ENCODE assay signal across 8 cellular contexts in genomic region chr7:2018786-2019692, GRCh38.
DNase-seq lines count a peak whose midpoint lies in the region; ATAC-seq lines count a peak whose summit lies in the region.

No MANE protein-coding gene starts in this region.

- no peak overlapping the region for H3K4me3 Mint-ChIP-seq in activated T-cell treated with anti-CD3 and anti-CD28 coated beads, Interleukin-2, amount 50 U/mL, for 24 hours
- H3K4me3 Mint-ChIP-seq in activated T-helper 17 cell treated with anti-CD3 and anti-CD28 coated beads, Interleukin-2, amount 50 U/mL, for 72 hours = no peak overlapping the region
- peak overlapping the region; percentile 37 for H3K4me3 Mint-ChIP-seq in stimulated activated effector memory CD8-positive, alpha-beta T cell treated with anti-CD3 and anti-CD28 coated beads, Interleukin-12 subunit alpha, Interleukin-12 subunit beta, amount 100 ng/mL, for 72 hours
- no peak overlapping the region for H3K4me3 Mint-ChIP-seq in activated naive CD4-positive, alpha-beta T cell treated with anti-CD3 and anti-CD28 coated beads for 36 hours

- peaks cover under 1% of the 10 kb centered on the region for H3K9me3 Mint-ChIP-seq in activated T-cell treated with anti-CD3 and anti-CD28 coated beads, Interleukin-2, amount 50 U/mL, for 24 hours
- H3K9me3 Mint-ChIP-seq in activated T-helper 17 cell treated with anti-CD3 and anti-CD28 coated beads, Interleukin-2, amount 50 U/mL, for 72 hours = peaks cover under 1% of the 10 kb centered on the region
- peaks cover 1% of the 10 kb centered on the region for H3K9me3 Mint-ChIP-seq in stimulated activated effector memory CD8-positive, alpha-beta T cell treated with anti-CD3 and anti-CD28 coated beads, Interleukin-12 subunit alpha, Interleukin-12 subunit beta, amount 100 ng/mL, for 72 hours
- H3K9me3 Mint-ChIP-seq in activated naive CD4-positive, alpha-beta T cell treated with anti-CD3 and anti-CD28 coated beads for 36 hours = peaks cover under 1% of the 10 kb centered on the region

- H3K27me3 Mint-ChIP-seq in activated T-cell treated with anti-CD3 and anti-CD28 coated beads, Interleukin-2, amount 50 U/mL, for 24 hours = no peaks in the 10 kb centered on the region
- no peaks in the 10 kb centered on the region for H3K27me3 Mint-ChIP-seq in activated T-helper 17 cell treated with anti-CD3 and anti-CD28 coated beads, Interleukin-2, amount 50 U/mL, for 72 hours
- H3K27me3 Mint-ChIP-seq in activated naive CD4-positive, alpha-beta T cell treated with anti-CD3 and anti-CD28 coated beads for 36 hours (ENCODE audit: low read depth) = no peaks in the 10 kb centered on the region

- CTCF ChIA-PET in activated naive CD4-positive, alpha-beta T cell treated with anti-CD3 and anti-CD28 coated beads for 36 hours (lab: Charles Lee) = interaction anchor here (0.6 kb wide), 2 partner anchors 10 to 236 kb away, joined by 3 to 4 read pairs; no protein-coding TSS in a partner anchor

- ATAC-seq in activated T-helper 17 cell treated with anti-CD3 and anti-CD28 coated beads, Interleukin-2, amount 50 U/mL, for 72 hours (replicated peaks) = no peak
- no peak for ATAC-seq in stimulated activated effector memory CD8-positive, alpha-beta T cell treated with anti-CD3 and anti-CD28 coated beads, Interleukin-12 subunit alpha, Interleukin-12 subunit beta, amount 100 ng/mL, for 72 hours

- DNase-seq in activated T-cell treated with anti-CD3 and anti-CD28 coated beads, Interleukin-2, amount 50 U/mL, for 24 hours = no peak
- DNase-seq in activated T-cell treated with anti-CD3 and anti-CD28 coated beads, Interleukin-2, amount 50 U/mL, for 1 hour = no peak
- DNase-seq in hepatic stellate cell (ENCODE audit: low spot score) = peak; percentile 93
- DNase-seq in stimulated activated effector memory CD8-positive, alpha-beta T cell treated with anti-CD3 and anti-CD28 coated beads, Interleukin-12 subunit alpha, Interleukin-12 subunit beta, amount 100 ng/mL, for 72 hours (ENCODE audit: low spot score in 2 of 2) = no peak
- no peak for DNase-seq in activated CD4-positive, CD25-positive, alpha-beta regulatory T cell (lab: John Stamatoyannopoulos, UW)
- no peak for DNase-seq in activated naive CD4-positive, alpha-beta T cell treated with anti-CD3 and anti-CD28 coated beads for 36 hours
- DNase-seq in stimulated activated CD4-positive, alpha-beta T cell treated with anti-CD3 and anti-CD28 coated beads, Interleukin-12 subunit alpha, Interleukin-12 subunit beta, amount 100 ng/mL, for 4 hours = no peak

- peaks cover 2% of the 10 kb centered on the region for H3K36me3 Mint-ChIP-seq in activated T-cell treated with anti-CD3 and anti-CD28 coated beads, Interleukin-2, amount 50 U/mL, for 24 hours (ENCODE audit: low read depth)
- no peaks in the 10 kb centered on the region for H3K36me3 Mint-ChIP-seq in activated T-helper 17 cell treated with anti-CD3 and anti-CD28 coated beads, Interleukin-2, amount 50 U/mL, for 72 hours (ENCODE audit: low read depth)
- no peaks in the 10 kb centered on the region for H3K36me3 Mint-ChIP-seq in stimulated activated effector memory CD8-positive, alpha-beta T cell treated with anti-CD3 and anti-CD28 coated beads, Interleukin-12 subunit alpha, Interleukin-12 subunit beta, amount 100 ng/mL, for 72 hours
- H3K36me3 Mint-ChIP-seq in activated naive CD4-positive, alpha-beta T cell treated with anti-CD3 and anti-CD28 coated beads for 36 hours (ENCODE audit: low read depth) = peaks cover 2% of the 10 kb centered on the region

- intact Hi-C loops in activated naive CD4-positive, alpha-beta T cell treated with anti-CD3 and anti-CD28 coated beads for 36 hours (cut with micrococcal nuclease) = loop anchor here (2.0 to 5.0 kb wide), 2 partner anchors 20 to 77 kb away; no protein-coding TSS in a partner anchor

- peaks cover 25% of the 10 kb centered on the region for H3K4me1 Mint-ChIP-seq in activated T-cell treated with anti-CD3 and anti-CD28 coated beads, Interleukin-2, amount 50 U/mL, for 24 hours (ENCODE audit: low read depth)
- H3K4me1 Mint-ChIP-seq in activated T-helper 17 cell treated with anti-CD3 and anti-CD28 coated beads, Interleukin-2, amount 50 U/mL, for 72 hours = peaks cover 8% of the 10 kb centered on the region
- H3K4me1 Mint-ChIP-seq in stimulated activated effector memory CD8-positive, alpha-beta T cell treated with anti-CD3 and anti-CD28 coated beads, Interleukin-12 subunit alpha, Interleukin-12 subunit beta, amount 100 ng/mL, for 72 hours = peaks cover 19% of the 10 kb centered on the region
- H3K4me1 Mint-ChIP-seq in activated naive CD4-positive, alpha-beta T cell treated with anti-CD3 and anti-CD28 coated beads for 36 hours (ENCODE audit: low read depth) = peaks cover 23% of the 10 kb centered on the region

- H3K27ac Mint-ChIP-seq in activated T-cell treated with anti-CD3 and anti-CD28 coated beads, Interleukin-2, amount 50 U/mL, for 24 hours = peak overlapping the region; percentile 50
- peak overlapping the region; percentile 43 for H3K27ac Mint-ChIP-seq in activated T-helper 17 cell treated with anti-CD3 and anti-CD28 coated beads, Interleukin-2, amount 50 U/mL, for 72 hours
- peak overlapping the region; percentile 65 for H3K27ac Mint-ChIP-seq in stimulated activated effector memory CD8-positive, alpha-beta T cell treated with anti-CD3 and anti-CD28 coated beads, Interleukin-12 subunit alpha, Interleukin-12 subunit beta, amount 100 ng/mL, for 72 hours
- H3K27ac Mint-ChIP-seq in activated naive CD4-positive, alpha-beta T cell treated with anti-CD3 and anti-CD28 coated beads for 36 hours = no peak overlapping the region
